4 cellular contexts compared by ENCODE assay signal in genomic region chrX:2803481-2803880, GRCh38. TPM values are rescaled to one million over a fixed set of nuclear protein-coding genes. Genes with fewer than 3 reads are reported as not detected.
"Had no signal": no experiment of that assay in that cellular context is flagged by ENCODE, and none has a peak within 500 bp of the region (broad histone marks: within the 10 kb centered on the region; RNA-seq: fewer than 3 reads in every experiment).

No MANE protein-coding gene starts in this region.

RNA-seq across cellular contexts. Expression of gene GYG2, which starts 25.2 kb away (rescaled TPM):
- total RNA-seq: natural killer cell had no signal
- polyA plus RNA-seq: foreskin keratinocyte, keratinocyte had no signal

RNA-seq across cellular contexts. Expression of gene XG, which starts 51.6 kb away (rescaled TPM):
- total RNA-seq: neural crest cell had no signal
